In genomic region chr12:2301531-2302461, GRCh38 we compare ENCODE assay signal across 13 cellular contexts.
DNase-seq lines count a peak whose midpoint lies in the region; ATAC-seq and TF ChIP-seq lines count a peak whose summit lies in the region.
"Had no signal": no experiment of that assay in that cellular context is flagged by ENCODE, and none has a peak within 500 bp of the region (broad histone marks: within the 10 kb centered on the region; RNA-seq: fewer than 3 reads in every experiment).

No MANE protein-coding gene starts in this region.

- no peaks in the 10 kb centered on the region for H3K9me3 ChIP-seq in adipocyte (ENCODE audit: control insufficient read depth, low read length)

- no peaks in the 10 kb centered on the region for H3K27me3 Mint-ChIP-seq in osteocyte (ENCODE audit: unreplicated experiment)
- H3K27me3 Mint-ChIP-seq: brain had no signal

- peak overlapping the region; percentile 8; the same call in 1 of the 2 replicates for H3K4me3 ChIP-seq in AG10803 (ENCODE audit: low read length)
- peak overlapping the region; percentile 26 for H3K4me3 ChIP-seq in adipocyte (ENCODE audit: low read length)
- H3K4me3 ChIP-seq in foreskin fibroblast (ENCODE audit: low read depth in 1 of 2, low read length in 2 of 2): no peak overlapping the region

- H3K36me3 Mint-ChIP-seq in osteocyte (ENCODE audit: unreplicated experiment): peaks cover 3% of the 10 kb centered on the region
- H3K36me3 Mint-ChIP-seq: brain had no signal

- no peak for ATAC-seq in GM21447 (IDR thresholded peaks at IDR 0.05; ENCODE audit: unreplicated experiment)

- H3K27ac Mint-ChIP-seq in osteocyte (ENCODE audit: unreplicated experiment): peak overlapping the region; percentile 98
- H3K27ac Mint-ChIP-seq: activated CD4-positive, alpha-beta memory T cell treated with anti-CD3 and anti-CD28 coated beads, Interleukin-2, amount 10 ng/mL, durations not matched to agents 7 days and 5 days had no signal

- no peaks in the 10 kb centered on the region for H3K27me3 ChIP-seq in adipocyte (replicated peaks; ENCODE audit: control insufficient read depth, insufficient read depth, low read length)

- peak overlapping the region; percentile 86 for H3K9ac ChIP-seq in adipocyte (ENCODE audit: low read length)

- peaks cover 93% of the 10 kb centered on the region for H3K4me1 Mint-ChIP-seq in osteocyte (ENCODE audit: unreplicated experiment)
- H3K4me1 Mint-ChIP-seq: activated CD4-positive, alpha-beta memory T cell treated with anti-CD3 and anti-CD28 coated beads, Interleukin-2, amount 10 ng/mL, durations not matched to agents 7 days and 5 days had no signal

- DNase-seq in AG10803 (ENCODE audit: low read depth) (peak; percentile 92), adipocyte (ENCODE audit: low read depth) (peak; percentile 94), foreskin fibroblast (peak; percentile 87 to 90), osteocyte (ENCODE audit: extremely low spot score, unreplicated experiment) (peak; percentile 91), SIG-M5 (lab: John Stamatoyannopoulos, UW) (no peak), NCI-H2171 treated with DMSO at 0.1 percent for 48 hours (lab: John Stamatoyannopoulos, UW) (no peak), pons (ENCODE audit: low spot score) (no peak)
- DNase-seq: activated CD4-positive, alpha-beta memory T cell treated with anti-CD3 and anti-CD28 coated beads, Interleukin-2, amount 10 ng/mL, durations not matched to agents 7 days and 5 days; glutamatergic neuron; NCI-H1105; T-helper 1 cell had no signal

- H3K4me3 Mint-ChIP-seq in osteocyte (ENCODE audit: unreplicated experiment): peak overlapping the region; percentile 23
- H3K4me3 Mint-ChIP-seq: activated CD4-positive, alpha-beta memory T cell treated with anti-CD3 and anti-CD28 coated beads, Interleukin-2, amount 10 ng/mL, durations not matched to agents 7 days and 5 days; brain had no signal

- H3K36me3 ChIP-seq in adipocyte (ENCODE audit: control insufficient read depth, insufficient read depth, low read length, severe bottlenecking): no peaks in the 10 kb centered on the region

- TF ChIP-seq CTCF in AG10803 (conservative IDR thresholded peaks at IDR 0.05; ENCODE audit: low read length): no peak
- TF ChIP-seq CTCF in foreskin fibroblast (IDR thresholded peaks at IDR 0.05; ENCODE audit: low read depth, low read length): no peak
- TF ChIP-seq CTCF in osteocyte (IDR thresholded peaks at IDR 0.05): no peak

- no peaks in the 10 kb centered on the region for H3K9me3 Mint-ChIP-seq in osteocyte (ENCODE audit: unreplicated experiment)
- H3K9me3 Mint-ChIP-seq: activated CD4-positive, alpha-beta memory T cell treated with anti-CD3 and anti-CD28 coated beads, Interleukin-2, amount 10 ng/mL, durations not matched to agents 7 days and 5 days; brain had no signal

- peaks cover 28% of the 10 kb centered on the region for H3K4me1 ChIP-seq in adipocyte (ENCODE audit: control insufficient read depth, insufficient read depth, low read length)

Comparison
In these comparisons a context has a peak if more than half of its experiments do, and no peak if none do; other contexts are left out.
1. DNase-seq: peak in AG10803 (single experiment), adipocyte (single experiment), foreskin fibroblast (2 of 2) and osteocyte (single experiment); none in SIG-M5 (single experiment), NCI-H2171 treated with DMSO at 0.1 percent for 48 hours (single experiment) and pons (single experiment).
2. H3K4me3 ChIP-seq: peak in AG10803 (single experiment) and adipocyte (single experiment); none in foreskin fibroblast (0 of 2).